In the genomic region with DNA sequence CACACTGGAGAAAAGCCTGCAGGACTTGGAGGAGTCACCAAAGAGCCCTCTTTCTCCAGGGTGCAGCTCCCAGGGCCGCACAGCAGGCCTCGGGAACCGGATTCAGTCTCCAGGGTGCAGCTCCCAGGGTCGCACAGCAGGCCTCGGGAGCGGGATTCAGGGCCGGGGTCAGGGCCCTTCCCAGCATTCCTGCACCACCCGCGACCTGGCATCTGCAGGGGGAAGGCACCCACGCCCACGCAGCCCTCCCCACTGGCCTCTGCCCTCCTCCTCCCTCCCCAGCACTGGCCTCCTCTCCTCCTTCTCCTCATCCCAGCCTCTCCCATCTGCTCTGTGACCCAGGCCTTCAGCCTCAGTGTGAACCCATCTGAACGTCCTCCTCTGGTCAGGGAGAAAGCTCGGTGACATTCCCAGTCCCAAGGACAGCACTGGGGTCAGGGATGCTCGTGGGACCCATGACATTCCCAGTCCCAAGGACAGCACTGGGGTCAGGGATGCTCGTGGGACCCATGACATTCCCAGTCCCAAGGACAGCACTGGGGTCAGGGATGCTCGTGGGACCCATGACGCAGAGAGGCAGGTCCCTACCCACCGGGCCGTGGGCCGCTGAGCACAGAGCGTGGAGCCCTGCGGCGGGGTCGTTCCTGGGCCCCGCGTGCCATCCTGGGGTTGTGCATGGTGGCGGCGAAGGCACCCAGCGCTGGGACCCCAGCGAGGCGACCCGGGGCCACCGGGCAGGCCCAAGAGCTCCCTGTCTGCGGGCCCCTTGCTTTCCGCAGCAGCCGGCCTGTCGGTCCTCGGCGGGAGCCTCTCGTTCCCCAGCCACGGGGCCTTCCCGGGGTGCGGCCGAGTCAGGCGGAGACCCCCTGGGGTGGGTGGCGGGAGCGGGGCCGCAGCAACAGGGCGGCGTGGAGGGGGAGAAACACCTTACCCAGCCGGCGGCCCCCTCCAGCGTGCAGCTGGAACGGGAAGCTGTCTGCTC, we compare ENCODE assay signal across 26 cellular contexts.
"Had no signal": no experiment of that assay in that cellular context is flagged by ENCODE, and none has a peak within 500 bp of the region (broad histone marks: within the 10 kb centered on the region; RNA-seq: fewer than 3 reads in every experiment).

No MANE protein-coding gene starts in this region.

- DNase-seq: activated CD4-positive, alpha-beta T cell treated with anti-CD3 and anti-CD28 coated beads, Interleukin-2, amount 50 U/mL, for 4 hours; activated CD8-positive, alpha-beta memory T cell treated with anti-CD3 and anti-CD28 coated beads, Interleukin-2, amount 50 U/mL, for 48 hours; activated naive CD4-positive, alpha-beta T cell; activated T-cell treated with anti-CD3 and anti-CD28 coated beads, Interleukin-2, amount 50 U/mL, for 4 hours; cortex of kidney; foreskin fibroblast; glutamatergic neuron; immature natural killer cell; kidney glomerular epithelial cell; left lung; naive B cell; stimulated activated CD4-positive, alpha-beta T cell treated with anti-CD3 and anti-CD28 coated beads, Interleukin-12 subunit alpha, Interleukin-12 subunit beta, amount 100 ng/mL, for 4 hours; stimulated activated CD4-positive, alpha-beta T cell treated with anti-CD3 and anti-CD28 coated beads, Interleukin-4, amount 100 ng/mL, for 4 hours; SW 1271; T-helper 2 cell; testis; trophoblast cell had no signal

- H3K27ac Mint-ChIP-seq: activated naive CD8-positive, alpha-beta T cell; activated T-helper 2 cell treated with anti-CD3 and anti-CD28 coated beads, Interferon-gamma antibody, Interleukin-2, Interleukin-4, amounts not matched to agents 10 μg/mL and 5 μg/mL and 100 μg/mL, durations not matched to agents 14 hours and 24 hours and 36 hours; immature natural killer cell; naive B cell; progenitor cell of endocrine pancreas had no signal

- H3K36me3 Mint-ChIP-seq: activated naive CD8-positive, alpha-beta T cell; immature natural killer cell; naive B cell had no signal

- H3K36me3 ChIP-seq: breast epithelium, left lung, right atrium auricular region had no signal

- ATAC-seq: activated T-cell treated with anti-CD3 and anti-CD28 coated beads, Interleukin-2, amount 50 U/mL, for 4 hours; left lung had no signal

- H3K4me1 ChIP-seq: breast epithelium, left lung, right atrium auricular region, testis had no signal

- H3K27ac ChIP-seq: breast epithelium, epithelial cell of prostate, hepatocyte, left lung, right atrium auricular region, SK-N-MC, testis had no signal

- H3K4me3 ChIP-seq: breast epithelium, hepatocyte, left lung, lung, right atrium auricular region, SK-N-MC had no signal

- H3K9me3 Mint-ChIP-seq: activated T-cell treated with anti-CD3 and anti-CD28 coated beads, Interleukin-2, amount 50 U/mL, for 4 hours had no signal

- H3K27me3 Mint-ChIP-seq: naive B cell had no signal

- H3K4me2 ChIP-seq: hepatocyte had no signal

- H2AFZ ChIP-seq: hepatocyte had no signal

- H3K4me3 Mint-ChIP-seq: activated naive CD8-positive, alpha-beta T cell; activated T-cell treated with anti-CD3 and anti-CD28 coated beads, Interleukin-2, amount 50 U/mL, for 4 hours; immature natural killer cell; naive B cell had no signal

- H3K27me3 ChIP-seq: hepatocyte, left lung, right atrium auricular region, testis had no signal

- H3K4me1 Mint-ChIP-seq: immature natural killer cell, naive B cell had no signal

- H3K79me2 ChIP-seq: hepatocyte had no signal

- H3K9me3 ChIP-seq: right atrium auricular region, testis had no signal
